ENCODE assay signal across 10 cellular contexts in the genomic region with DNA sequence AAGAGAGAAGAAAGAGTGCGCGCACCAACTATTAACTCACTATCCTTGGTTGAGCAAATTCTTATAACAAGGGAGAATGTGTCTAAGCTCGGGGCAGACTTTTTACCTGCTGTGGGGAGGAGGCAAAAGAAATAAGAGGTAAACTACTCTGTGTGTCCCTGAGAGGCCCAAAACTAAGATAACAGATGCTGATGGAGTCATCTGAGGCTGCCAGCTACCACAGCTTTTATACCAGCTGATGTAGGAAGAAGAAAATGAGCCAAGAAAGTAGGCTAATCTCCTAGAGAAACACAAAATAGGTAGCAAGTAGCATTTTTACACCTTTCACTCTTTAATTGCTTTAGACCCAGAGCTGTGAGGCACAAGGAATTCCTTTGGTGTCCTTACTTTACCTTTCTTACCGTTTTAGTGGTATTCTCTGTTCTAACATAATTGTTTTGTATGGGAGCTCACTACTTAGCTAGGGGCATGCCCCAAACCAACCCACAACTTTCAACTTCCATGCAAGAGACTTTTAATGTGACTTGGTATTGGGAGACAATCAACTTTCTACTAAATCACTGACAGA. TPM values are rescaled to one million over a fixed set of nuclear protein-coding genes. Genes with fewer than 3 reads are reported as not detected.
DNase-seq lines count a peak whose midpoint lies in the region; ATAC-seq and TF ChIP-seq lines count a peak whose summit lies in the region.
"Had no signal": no experiment of that assay in that cellular context is flagged by ENCODE, and none has a peak within 500 bp of the region (broad histone marks: within the 10 kb centered on the region; RNA-seq: fewer than 3 reads in every experiment).

No MANE protein-coding gene starts in this region.

- H3K79me2 ChIP-seq in GM23248 (ENCODE audit: insufficient read depth), result no peaks in the 10 kb centered on the region

- H3K4me2 ChIP-seq in GM23248 (ENCODE audit: unreplicated experiment), result peak overlapping the region; percentile 1

- ATAC-seq in Panc1 (no peak), GM18520 (IDR thresholded peaks at IDR 0.05; ENCODE audit: unreplicated experiment) (no peak), GM19324 (IDR thresholded peaks at IDR 0.05; ENCODE audit: low FRiP score, unreplicated experiment) (no peak)

- 80 to 81% methylated on average over 4 of the region's 4 CpGs for WGBS in GM23248 (ENCODE audit: low coverage in 1 of 2, low lambda C conversion rate in 2 of 2, missing lambda C conversion rate in 2 of 2), 2 experiments

- H3K9me3 ChIP-seq in GM23248 (ENCODE audit: low read depth), result no peaks in the 10 kb centered on the region
- no peaks in the 10 kb centered on the region for H3K9me3 ChIP-seq in Panc1 (ENCODE audit: control insufficient read depth, insufficient read depth, low read depth, low read length)
- no peaks in the 10 kb centered on the region for H3K9me3 ChIP-seq in skeletal muscle tissue (ENCODE audit: control insufficient read depth in 3 of 3, low read length in 3 of 3)

- POLR2A ChIA-PET in Panc1 (lab: Charles Lee), result no interaction called here

- no peaks in the 10 kb centered on the region for H3K27me3 ChIP-seq in GM23248 (replicated peaks; ENCODE audit: insufficient read depth)
- H3K27me3 ChIP-seq in Panc1 (ENCODE audit: control insufficient read depth, insufficient read depth, low read length), result no peaks in the 10 kb centered on the region
- no peaks in the 10 kb centered on the region for H3K27me3 ChIP-seq in skeletal muscle tissue (ENCODE audit: control insufficient read depth in 3 of 3, insufficient read depth in 3 of 3, low read length in 3 of 3)

- intact Hi-C loops in Panc1 (cut with micrococcal nuclease; ENCODE audit: unreplicated experiment), result no loop called here

- H3K4me3 ChIP-seq in GM23248, result no peak overlapping the region
- no peak overlapping the region for H3K4me3 ChIP-seq in Panc1 (ENCODE audit: low read depth in 2 of 2, low read length in 2 of 2)
- H3K4me3 ChIP-seq in skeletal muscle tissue (ENCODE audit: low read length in 3 of 3), result no peak overlapping the region

- peaks cover 26% of the 10 kb centered on the region for H3F3A ChIP-seq in GM23248 (ENCODE audit: insufficient read depth)

- no peak for TF ChIP-seq POLR2A in erythroblast (IDR thresholded peaks at IDR 0.05; ENCODE audit: low read length)

- peaks cover 50% of the 10 kb centered on the region for H3K4me1 ChIP-seq in GM23248 (ENCODE audit: insufficient read depth)
- H3K4me1 ChIP-seq in Panc1 (ENCODE audit: control insufficient read depth, insufficient read depth, low read length), result peaks cover 24% of the 10 kb centered on the region
- peaks cover 5 to 12% (median 10%) of the 10 kb centered on the region in 3 donors for H3K4me1 ChIP-seq in skeletal muscle tissue (ENCODE audit: control insufficient read depth in 3 of 3, insufficient read depth in 3 of 3, low read length in 3 of 3)

- H2AFZ ChIP-seq in GM23248, result no peak overlapping the region

- no TSS peak for BruUV-seq in Panc1 (replicated peaks; lab: Mats Ljungman, UMichigan)

- H3K27ac ChIP-seq in GM23248 (no peak overlapping the region), Panc1 (ENCODE audit: low read length) (peak overlapping the region; percentile 71), skeletal muscle tissue (ENCODE audit: low read depth, low read length) (peak overlapping the region; percentile 16)

- H3K9ac ChIP-seq in GM23248 (no peak overlapping the region), skeletal muscle tissue (ENCODE audit: low read depth in 1 of 3, low read length in 3 of 3) (no peak overlapping the region)

- H4K20me1 ChIP-seq in GM23248 (ENCODE audit: insufficient read depth), result no peaks in the 10 kb centered on the region

- H3K36me3 ChIP-seq in GM23248 (ENCODE audit: low read depth) (no peaks in the 10 kb centered on the region), Panc1 (ENCODE audit: control insufficient read depth, insufficient read depth, low read length) (no peaks in the 10 kb centered on the region), skeletal muscle tissue (ENCODE audit: control insufficient read depth in 3 of 3, insufficient read depth in 3 of 3, low read length in 3 of 3) (no peaks in the 10 kb centered on the region)

- in situ Hi-C loops in GM23248 (cut with MboI), result no loop called here
- in situ Hi-C loops in Panc1 (cut with HindIII; ENCODE audit: low pct_unique_long_range_greater_than_20kb, low sequenced_read_pairs), result no loop called here

- DNase-seq in GM23248 (peak; percentile 33), Panc1 (ENCODE audit: low read depth, low spot score) (no peak), erythroblast (lab: John Stamatoyannopoulos, UW) (peak; percentile 19 to 28), NCI-H510A treated with DMSO at 0.1 percent for 48 hours (lab: John Stamatoyannopoulos, UW) (no peak)
- DNase-seq: amniotic stem cell, KBM-7, NCI-H748 treated with DMSO at 0.1 percent for 48 hours had no signal

- no peak for TF ChIP-seq CTCF in Panc1 (IDR thresholded peaks at IDR 0.05)

- no peaks in the 10 kb centered on the region for H3K9me2 ChIP-seq in GM23248 (ENCODE audit: insufficient read depth)

- CTCF ChIA-PET in Panc1 (lab: Charles Lee), result interaction anchor here (0.7 to 0.9 kb wide), 3 partner anchors 13 to 124 kb away, joined by 3 to 5 read pairs (median 3); no protein-coding TSS in a partner anchor

RNA-seq across cellular contexts. Expression of a gene that starts 27.8 kb away (rescaled TPM):
- 12.6 and 15.5 TPM in 2 replicates for total RNA-seq in GM23248 (2014; rRNA removed; shearing (Covaris generic))
- polyA plus RNA-seq in GM23248 (2016; fragmentation: Nextera tagmentation; extraction: Ambion mirVana), result 10.8 and 12.0 TPM in 2 replicates
- total RNA-seq in Panc1 (2021; ENCODE audit: unreplicated experiment) (42.1 TPM), skeletal muscle tissue (20.4 TPM)
- 24.5 TPM for polyA plus RNA-seq in Panc1 (2012; ENCODE audit: insufficient read length)

Comparison
In these comparisons a context has a peak if more than half of its experiments do, and no peak if none do; other contexts are left out.
1. DNase-seq: peak in GM23248 (single experiment) and erythroblast (2 of 2); none in Panc1 (single experiment) and NCI-H510A treated with DMSO at 0.1 percent for 48 hours (single experiment).